1 cellular context compared by ENCODE assay signal in genomic region chr15:101017935-101018849, GRCh38.
TF ChIP-seq lines count a peak whose summit lies in the region.

No MANE protein-coding gene starts in this region.

TF ChIP-seq in SK-N-SH treated with all-trans-retinoic acid at 6 μM for 48 hours, 23 proteins besides CTCF, POLR2A, EP300 and RAD21 (continued from another document):
- TF ChIP-seq POU6F1 (CRISPR knock-in tag; IDR thresholded peaks at IDR 0.05; ENCODE audit: borderline replicate concordance, low read depth) (no peak), ISL1 (CRISPR knock-in tag; IDR thresholded peaks at IDR 0.05) (no peak), ZC3H10 (CRISPR knock-in tag; IDR thresholded peaks at IDR 0.05) (no peak), ESRRG (CRISPR knock-in tag; IDR thresholded peaks at IDR 0.05) (no peak), ZFP30 (CRISPR knock-in tag; IDR thresholded peaks at IDR 0.05) (no peak), SNAI2 (CRISPR knock-in tag; IDR thresholded peaks at IDR 0.05) (no peak), RARB (CRISPR knock-in tag; IDR thresholded peaks at IDR 0.05) (no peak)
TF ChIP-seq in SK-N-SH treated with all-trans-retinoic acid at 6 μM for 48 hours: peak in this region for 0.
